Comparison of ENCODE assay signal across 26 cellular contexts in genomic region chr20:17823382-17824144, GRCh38.
A peak's percentile ranks its signal among the peaks of the same experiment; 100 is the strongest.
DNase-seq lines count a peak whose midpoint lies in the region; ATAC-seq and TF ChIP-seq lines count a peak whose summit lies in the region.
"Had no signal": no experiment of that assay in that cellular context is flagged by ENCODE, and none has a peak within 500 bp of the region (broad histone marks: within the 10 kb centered on the region; RNA-seq: fewer than 3 reads in every experiment).

No MANE protein-coding gene starts in this region.

- no peaks in the 10 kb centered on the region for H3K4me1 ChIP-seq in SK-N-SH (ENCODE audit: control insufficient read depth in 1 of 2, insufficient read depth in 2 of 2, low read depth in 1 of 2, low read length in 1 of 2)
- H3K4me1 ChIP-seq: BE2C had no signal

- peak overlapping the region; percentile 54 to 95 (median 94) for H3K27ac Mint-ChIP-seq in nephron
- H3K27ac Mint-ChIP-seq: activated CD8-positive, alpha-beta T cell treated with anti-CD3 and anti-CD28 coated beads, Interleukin-2, amount 10 ng/mL, durations not matched to agents 7 days and 5 days had no signal

- 64% methylated on average over 10 of the region's 10 CpGs for WGBS in SK-N-SH (ENCODE audit: low lambda C conversion rate)

- CTCF ChIA-PET in SK-N-SH (lab: Yijun Ruan, JAX): interaction anchor here (1.5 kb wide), 1 partner anchor 13 kb away, joined by 3 read pairs; no protein-coding TSS in a partner anchor

- no peaks in the 10 kb centered on the region for H3K36me3 ChIP-seq in SK-N-SH (replicated peaks in 1 of 2; ENCODE audit: control insufficient read depth in 1 of 2, insufficient read depth in 2 of 2, low read length in 1 of 2)
- H3K36me3 ChIP-seq: BE2C, esophagus squamous epithelium had no signal

- no peaks in the 10 kb centered on the region for H3K27me3 ChIP-seq in SK-N-SH (ENCODE audit: insufficient read depth)
- H3K27me3 ChIP-seq: BE2C, esophagus squamous epithelium had no signal

- no peak for TF ChIP-seq EP300 in SK-N-SH (IDR thresholded peaks at IDR 0.05; ENCODE audit: borderline replicate concordance in 1 of 2, low read depth in 1 of 2, low read length in 1 of 2)

- no peak overlapping the region for H3K4me3 ChIP-seq in SK-N-SH (ENCODE audit: low read depth in 2 of 2, low read length in 1 of 2)
- H3K4me3 ChIP-seq: esophagus squamous epithelium, smooth muscle cell had no signal

- no peaks in the 10 kb centered on the region for H3K79me2 ChIP-seq in SK-N-SH (ENCODE audit: insufficient read depth)

- H3K27ac ChIP-seq in SK-N-SH (ENCODE audit: low read depth in 2 of 2, low read length in 1 of 2): no peak overlapping the region
- H3K27ac ChIP-seq: esophagus squamous epithelium had no signal

- DNase-seq in DMS53 (lab: John Stamatoyannopoulos, UW): peak; percentile 69
- DNase-seq in LoVo (ENCODE audit: low spot score): peak; percentile 46
- no peak for DNase-seq in left lobe of liver (ENCODE audit: low spot score)
- DNase-seq in amygdala (lab: John Stamatoyannopoulos, UW): no peak
- DNase-seq in activated CD4-positive, alpha-beta T cell treated with anti-CD3 and anti-CD28 coated beads for 1 hour: no peak
- DNase-seq in SK-N-SH: no peak
- DNase-seq: activated CD8-positive, alpha-beta T cell treated with anti-CD3 and anti-CD28 coated beads, Interleukin-2, amount 10 ng/mL, durations not matched to agents 7 days and 5 days; activated gamma-delta T cell treated with Interleukin-2 at 50 U/mL for 16 hours; BE2C; cortex of kidney; DMS153; esophagus squamous epithelium; HCEC 1CT; immature natural killer cell; MM.1S; NCI-H1417; NCI-H2081 treated with DMSO at 0.1 percent for 48 hours; NCI-H446; nucleus accumbens; OCI-M1; retina; substantia nigra had no signal

- no peaks in the 10 kb centered on the region for H3F3A ChIP-seq in SK-N-SH (replicated peaks; ENCODE audit: insufficient read depth)

- ATAC-seq in left lobe of liver (peak; percentile 19), HG03520 (IDR thresholded peaks at IDR 0.05; ENCODE audit: unreplicated experiment) (no peak)
- ATAC-seq: activated CD4-positive, CD25-positive, alpha-beta regulatory T cell treated with anti-CD3 and anti-CD28 coated beads, Interleukin-2, amount 50 U/mL, for 24 hours; activated CD8-positive, alpha-beta T cell treated with anti-CD3 and anti-CD28 coated beads, Interleukin-2, amount 10 ng/mL, durations not matched to agents 7 days and 5 days had no signal

- no peak overlapping the region for H2AFZ ChIP-seq in SK-N-SH (ENCODE audit: low read depth)

- no peaks in the 10 kb centered on the region for H3K9me2 ChIP-seq in SK-N-SH

- H3K9me3 ChIP-seq in SK-N-SH: no peaks in the 10 kb centered on the region
- H3K9me3 ChIP-seq: BE2C had no signal

- H3K9me3 Mint-ChIP-seq in nephron: no peaks in the 10 kb centered on the region

- no peaks in the 10 kb centered on the region for H3K36me3 Mint-ChIP-seq in nephron (ENCODE audit: low read depth)

- no peak overlapping the region for H3K9ac ChIP-seq in SK-N-SH

- no peak overlapping the region for H3K4me3 Mint-ChIP-seq in nephron
- H3K4me3 Mint-ChIP-seq: activated CD8-positive, alpha-beta T cell treated with anti-CD3 and anti-CD28 coated beads, Interleukin-2, amount 10 ng/mL, durations not matched to agents 7 days and 5 days; immature natural killer cell had no signal

- H3K4me2 ChIP-seq in SK-N-SH: no peak overlapping the region
- H3K4me2 ChIP-seq: smooth muscle cell had no signal

- no peaks in the 10 kb centered on the region for H4K20me1 ChIP-seq in SK-N-SH (ENCODE audit: insufficient read depth)

- peaks cover 48% of the 10 kb centered on the region for H3K4me1 Mint-ChIP-seq in nephron
- H3K4me1 Mint-ChIP-seq: immature natural killer cell had no signal

- no peak for TF ChIP-seq RAD21 in SK-N-SH (IDR thresholded peaks at IDR 0.05; ENCODE audit: low read length)

- TF ChIP-seq CTCF in nephron (IDR thresholded peaks at IDR 0.05; ENCODE audit: unreplicated experiment in 3 of 3) (no peak), SK-N-SH (IDR thresholded peaks at IDR 0.05) (no peak)

- POLR2A ChIA-PET in SK-N-SH (lab: Yijun Ruan, JAX): no interaction called here

- H3K27me3 Mint-ChIP-seq in nephron (ENCODE audit: low read depth): no peaks in the 10 kb centered on the region

TF ChIP-seq in SK-N-SH, 30 proteins besides CTCF, POLR2A, EP300 and RAD21 (continues in another document):
- TF ChIP-seq, protein P1, sequence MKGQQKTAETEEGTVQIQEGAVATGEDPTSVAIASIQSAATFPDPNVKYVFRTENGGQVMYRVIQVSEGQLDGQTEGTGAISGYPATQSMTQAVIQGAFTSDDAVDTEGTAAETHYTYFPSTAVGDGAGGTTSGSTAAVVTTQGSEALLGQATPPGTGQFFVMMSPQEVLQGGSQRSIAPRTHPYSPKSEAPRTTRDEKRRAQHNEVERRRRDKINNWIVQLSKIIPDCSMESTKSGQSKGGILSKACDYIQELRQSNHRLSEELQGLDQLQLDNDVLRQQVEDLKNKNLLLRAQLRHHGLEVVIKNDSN (IDR thresholded peaks at IDR 0.05; ENCODE audit: borderline replicate concordance, low read depth): no peak
- TF ChIP-seq USF2 (IDR thresholded peaks at IDR 0.05; ENCODE audit: borderline replicate concordance, low read depth, low read length) (no peak), MEF2A (IDR thresholded peaks at IDR 0.05; ENCODE audit: borderline replicate concordance, low read depth) (no peak), SMC3 (IDR thresholded peaks at IDR 0.05; ENCODE audit: low read depth, low read length) (no peak), GABPA (IDR thresholded peaks at IDR 0.05; ENCODE audit: low read depth) (no peak), REST (IDR thresholded peaks at IDR 0.05; ENCODE audit: low read depth, low read length) (no peak), EZH2phosphoT487 (IDR thresholded peaks at IDR 0.05; ENCODE audit: borderline replicate concordance, low read depth) (no peak), YY1 (IDR thresholded peaks at IDR 0.05; ENCODE audit: low read depth) (no peak), SIN3A (IDR thresholded peaks at IDR 0.05; ENCODE audit: borderline replicate concordance, low read depth, low read length) (no peak), MAX (IDR thresholded peaks at IDR 0.05; ENCODE audit: low read depth) (no peak), POLR2AphosphoS5 (IDR thresholded peaks at IDR 0.05; ENCODE audit: low read depth, low read length) (no peak), ELF1 (IDR thresholded peaks at IDR 0.05) (no peak), FOSL2 (IDR thresholded peaks at IDR 0.05; ENCODE audit: borderline replicate concordance, low read depth) (no peak), RCOR1 (IDR thresholded peaks at IDR 0.05; ENCODE audit: low read length) (no peak)
- TF ChIP-seq, protein P2, sequence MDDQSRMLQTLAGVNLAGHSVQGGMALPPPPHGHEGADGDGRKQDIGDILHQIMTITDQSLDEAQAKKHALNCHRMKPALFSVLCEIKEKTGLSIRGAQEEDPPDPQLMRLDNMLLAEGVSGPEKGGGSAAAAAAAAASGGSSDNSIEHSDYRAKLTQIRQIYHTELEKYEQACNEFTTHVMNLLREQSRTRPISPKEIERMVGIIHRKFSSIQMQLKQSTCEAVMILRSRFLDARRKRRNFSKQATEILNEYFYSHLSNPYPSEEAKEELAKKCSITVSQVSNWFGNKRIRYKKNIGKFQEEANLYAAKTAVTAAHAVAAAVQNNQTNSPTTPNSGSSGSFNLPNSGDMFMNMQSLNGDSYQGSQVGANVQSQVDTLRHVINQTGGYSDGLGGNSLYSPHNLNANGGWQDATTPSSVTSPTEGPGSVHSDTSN (IDR thresholded peaks at IDR 0.05): no peak

Comparison
In these comparisons a context has a peak if more than half of its experiments do, and no peak if none do; other contexts are left out.
1. DNase-seq: peak in DMS53 (single experiment) and LoVo (single experiment); none in left lobe of liver (single experiment), amygdala (0 of 56), activated CD4-positive, alpha-beta T cell treated with anti-CD3 and anti-CD28 coated beads for 1 hour (single experiment) and SK-N-SH (single experiment).